In genomic region chr1:81832573-81832972, GRCh38 we compare ENCODE assay signal across 15 cellular contexts. TPM values are rescaled to one million over a fixed set of nuclear protein-coding genes. Genes with fewer than 3 reads are reported as not detected.
DNase-seq lines count a peak whose midpoint lies in the region; ATAC-seq, FAIRE-seq and TF ChIP-seq lines count a peak whose summit lies in the region.
"Had no signal": no experiment of that assay in that cellular context is flagged by ENCODE, and none has a peak within 500 bp of the region (broad histone marks: within the 10 kb centered on the region; RNA-seq: fewer than 3 reads in every experiment).

No MANE protein-coding gene starts in this region.

- no peak overlapping the region for H3K27ac Mint-ChIP-seq in naive thymus-derived CD8-positive, alpha-beta T cell
- H3K27ac Mint-ChIP-seq: activated CD4-positive, alpha-beta memory T cell treated with anti-CD3 and anti-CD28 coated beads, Interleukin-2, amount 10 ng/mL, durations not matched to agents 7 days and 5 days; activated naive CD4-positive, alpha-beta T cell treated with anti-CD3 and anti-CD28 coated beads, Interleukin-2, amount 50 U/mL, for 24 hours; immature natural killer cell had no signal

- peaks cover 77% of the 10 kb centered on the region for H3K79me2 ChIP-seq in smooth muscle cell (ENCODE audit: low read depth)

- WGBS in smooth muscle cell (ENCODE audit: low lambda C conversion rate) = 4% methylated on average over 1 of the region's 1 CpG

- peaks cover 80% of the 10 kb centered on the region for H4K20me1 ChIP-seq in smooth muscle cell (ENCODE audit: low read depth)

- no peaks in the 10 kb centered on the region for H3K27me3 ChIP-seq in left ventricle myocardium inferior (ENCODE audit: low read depth)
- H3K27me3 ChIP-seq in smooth muscle cell (ENCODE audit: low read depth) = no peaks in the 10 kb centered on the region

- H3K4me3 ChIP-seq in left ventricle myocardium inferior (no peak overlapping the region), smooth muscle cell (no peak overlapping the region)
- H3K4me3 ChIP-seq: K562 had no signal

- H3K4me1 ChIP-seq in left ventricle myocardium inferior (peaks cover 64% of the 10 kb centered on the region), smooth muscle cell (ENCODE audit: low read depth) (peaks cover 35% of the 10 kb centered on the region)

- H2AFZ ChIP-seq in smooth muscle cell (ENCODE audit: low read depth) = no peak overlapping the region

- ATAC-seq in naive thymus-derived CD8-positive, alpha-beta T cell = no peak
- ATAC-seq in HG03354 (IDR thresholded peaks at IDR 0.05; ENCODE audit: poor library complexity, severe bottlenecking, unreplicated experiment) = no peak
- ATAC-seq: K562 had no signal

- H3K27me3 Mint-ChIP-seq in naive thymus-derived CD8-positive, alpha-beta T cell = no peaks in the 10 kb centered on the region
- H3K27me3 Mint-ChIP-seq: activated CD4-positive, alpha-beta memory T cell treated with anti-CD3 and anti-CD28 coated beads, Interleukin-2, amount 10 ng/mL, durations not matched to agents 7 days and 5 days; activated naive CD4-positive, alpha-beta T cell treated with anti-CD3 and anti-CD28 coated beads, Interleukin-2, amount 50 U/mL, for 24 hours had no signal

- POLR2A ChIA-PET in naive thymus-derived CD8-positive, alpha-beta T cell (lab: Charles Lee) = no interaction called here

- intact Hi-C loops in left ventricle myocardium inferior (cut with micrococcal nuclease) = no loop called here

- TF ChIP-seq POLR2A in H54 (IDR thresholded peaks at IDR 0.05; ENCODE audit: low read depth, low read length) = no peak

- no peaks in the 10 kb centered on the region for H3K4me1 Mint-ChIP-seq in naive thymus-derived CD8-positive, alpha-beta T cell
- H3K4me1 Mint-ChIP-seq: activated CD4-positive, alpha-beta memory T cell treated with anti-CD3 and anti-CD28 coated beads, Interleukin-2, amount 10 ng/mL, durations not matched to agents 7 days and 5 days; activated naive CD4-positive, alpha-beta T cell treated with anti-CD3 and anti-CD28 coated beads, Interleukin-2, amount 50 U/mL, for 24 hours; immature natural killer cell had no signal

- H3K27ac ChIP-seq in left ventricle myocardium inferior (replicated peaks) = peak overlapping the region; percentile 42
- H3K27ac ChIP-seq in smooth muscle cell (ENCODE audit: low read depth) = peak overlapping the region; percentile 49

- no peaks in the 10 kb centered on the region for H3K36me3 Mint-ChIP-seq in naive thymus-derived CD8-positive, alpha-beta T cell
- H3K36me3 Mint-ChIP-seq: activated naive CD4-positive, alpha-beta T cell treated with anti-CD3 and anti-CD28 coated beads, Interleukin-2, amount 50 U/mL, for 24 hours; immature natural killer cell had no signal

- DNase-seq in H54 (ENCODE audit: insufficient read length, low spot score) (no peak), astrocyte of the hippocampus (ENCODE audit: low read depth, low spot score) (peak; percentile 86), left ventricle myocardium inferior (no peak), smooth muscle cell (lab: John Stamatoyannopoulos, UW; ENCODE audit: unreplicated experiment) (no peak), NCI-H2107 (lab: John Stamatoyannopoulos, UW) (no peak)
- DNase-seq in naive thymus-derived CD8-positive, alpha-beta T cell = no peak
- DNase-seq: activated CD4-positive, alpha-beta memory T cell treated with anti-CD3 and anti-CD28 coated beads, Interleukin-2, amount 10 ng/mL, durations not matched to agents 7 days and 5 days; immature natural killer cell; NCI-H2029; stimulated activated CD4-positive, alpha-beta T cell treated with anti-CD3 and anti-CD28 coated beads, Interleukin-1b, Interleukin-23, amount 100 ng/mL, for 48 hours; stimulated activated naive CD4-positive, alpha-beta T cell had no signal

- H3K9me3 Mint-ChIP-seq in naive thymus-derived CD8-positive, alpha-beta T cell = peaks cover 0 to 8% (median 0%) of the 10 kb centered on the region in 9 donors
- H3K9me3 Mint-ChIP-seq: activated CD4-positive, alpha-beta memory T cell treated with anti-CD3 and anti-CD28 coated beads, Interleukin-2, amount 10 ng/mL, durations not matched to agents 7 days and 5 days; activated naive CD4-positive, alpha-beta T cell treated with anti-CD3 and anti-CD28 coated beads, Interleukin-2, amount 50 U/mL, for 24 hours had no signal

- H3F3A ChIP-seq in smooth muscle cell (ENCODE audit: low read depth) = peaks cover 7% of the 10 kb centered on the region

- no peak overlapping the region for H3K9ac ChIP-seq in smooth muscle cell (ENCODE audit: low read depth)

- no peak overlapping the region for H3K4me3 Mint-ChIP-seq in naive thymus-derived CD8-positive, alpha-beta T cell
- H3K4me3 Mint-ChIP-seq: activated CD4-positive, alpha-beta memory T cell treated with anti-CD3 and anti-CD28 coated beads, Interleukin-2, amount 10 ng/mL, durations not matched to agents 7 days and 5 days; activated naive CD4-positive, alpha-beta T cell treated with anti-CD3 and anti-CD28 coated beads, Interleukin-2, amount 50 U/mL, for 24 hours; immature natural killer cell had no signal

- H3K36me3 ChIP-seq in left ventricle myocardium inferior (no peaks in the 10 kb centered on the region), smooth muscle cell (ENCODE audit: low read depth) (no peaks in the 10 kb centered on the region)

- TF ChIP-seq CTCF in left ventricle myocardium inferior (IDR thresholded peaks at IDR 0.05; ENCODE audit: borderline replicate concordance) = no peak
- TF ChIP-seq CTCF in smooth muscle cell (IDR thresholded peaks at IDR 0.05; ENCODE audit: borderline replicate concordance, insufficient read depth, poor library complexity, severe bottlenecking) = no peak

- H3K4me2 ChIP-seq in smooth muscle cell = peak overlapping the region; percentile 73

- no peaks in the 10 kb centered on the region for H3K9me3 ChIP-seq in left ventricle myocardium inferior (replicated peaks)
- H3K9me3 ChIP-seq in smooth muscle cell (replicated peaks; ENCODE audit: low read depth) = no peaks in the 10 kb centered on the region

- FAIRE-seq in H54 (lab: Jason Lieb, UNC) = peak; percentile 82
- FAIRE-seq: K562 had no signal

RNA-seq across cellular contexts. Expression of gene ADGRL2, which starts 31.8 kb away (rescaled TPM):
- 52.5 TPM for total RNA-seq in left ventricle myocardium inferior
- total RNA-seq in smooth muscle cell = 105 and 119 TPM in 2 replicates
- polyA plus RNA-seq in smooth muscle cell = 25.1 and 34.1 TPM in 2 replicates
- not detected for total RNA-seq in naive thymus-derived CD8-positive, alpha-beta T cell
- not detected for polyA plus RNA-seq in naive thymus-derived CD8-positive, alpha-beta T cell
- total RNA-seq: activated CD4-positive, alpha-beta memory T cell treated with anti-CD3 and anti-CD28 coated beads, Interleukin-2, amount 10 ng/mL, durations not matched to agents 7 days and 5 days; T-helper 1 cell treated with Interleukin-12 subunit alpha and Interleukin-12 subunit beta and Interleukin-4 antibody, amounts not matched to agents 30 ng/mL and 1 ng/mL, for 36 hours had no signal
- polyA plus RNA-seq: immature natural killer cell had no signal

Comparison
In these comparisons a context has a peak if more than half of its experiments do, and no peak if none do; other contexts are left out.
1. RNA of gene ADGRL2, which starts 31.8 kb away (total RNA-seq): 105 to 119 TPM in smooth muscle cell and 52.5 TPM in left ventricle myocardium inferior (single experiment); not detected in naive thymus-derived CD8-positive, alpha-beta T cell; every median in the first group is over 10 times any median in the second.